In genomic region chr1:91842056-91842455, GRCh38 we compare ENCODE assay signal across 1 cellular context.
TF ChIP-seq lines count a peak whose summit lies in the region.

No MANE protein-coding gene starts in this region.

TF ChIP-seq in K562, 482 proteins besides CTCF, POLR2A, EP300 and RAD21:
- no peak for TF ChIP-seq CEBPB (tag; IDR thresholded peaks at IDR 0.05)
- TF ChIP-seq TRIM25 (IDR thresholded peaks at IDR 0.05; ENCODE audit: borderline replicate concordance): no peak
- TF ChIP-seq SMARCA4 (IDR thresholded peaks at IDR 0.05): no peak
- no peak for TF ChIP-seq MTA1 (IDR thresholded peaks at IDR 0.05; ENCODE audit: borderline replicate concordance)
- TF ChIP-seq ZNF589 (CRISPR knock-in tag; IDR thresholded peaks at IDR 0.05; ENCODE audit: low read depth): no peak
- no peak for TF ChIP-seq TRIM24 (IDR thresholded peaks at IDR 0.05)
- TF ChIP-seq TAF15 (IDR thresholded peaks at IDR 0.05; ENCODE audit: low read depth, low read length): no peak
- TF ChIP-seq XRCC3 (IDR thresholded peaks at IDR 0.05): no peak
- TF ChIP-seq OTX1 (CRISPR knock-in tag; IDR thresholded peaks at IDR 0.05): no peak
- no peak for TF ChIP-seq SRF (CRISPR knock-in tag; IDR thresholded peaks at IDR 0.05)
- TF ChIP-seq MED1 (CRISPR knock-in tag; IDR thresholded peaks at IDR 0.05; ENCODE audit: borderline replicate concordance): no peak
- TF ChIP-seq ZNF253 (CRISPR knock-in tag; conservative IDR thresholded peaks at IDR 0.05): no peak
- TF ChIP-seq BCLAF1 (IDR thresholded peaks at IDR 0.05; ENCODE audit: borderline replicate concordance in 1 of 2, control insufficient read depth in 1 of 2, low read depth in 2 of 2, low read length in 1 of 2): no peak
- TF ChIP-seq FOXK1 (CRISPR knock-in tag; IDR thresholded peaks at IDR 0.05; ENCODE audit: borderline replicate concordance): no peak
